2 cellular contexts compared by ENCODE assay signal in genomic region chr7:64706625-64707292, GRCh38.
TF ChIP-seq lines count a peak whose summit lies in the region.

No MANE protein-coding gene starts in this region.

TF ChIP-seq in HCT116, 20 proteins besides CTCF, POLR2A, EP300 and RAD21 (continued from another document):
- TF ChIP-seq ZFX (IDR thresholded peaks at IDR 0.05) (no peak), POLR2AphosphoS5 (IDR thresholded peaks at IDR 0.05; ENCODE audit: low read depth, low read length) (no peak), JUND (IDR thresholded peaks at IDR 0.05) (no peak), EGR1 (IDR thresholded peaks at IDR 0.05; ENCODE audit: low read depth) (no peak), ELF1 (IDR thresholded peaks at IDR 0.05; ENCODE audit: borderline replicate concordance, low read depth) (no peak), SIN3A (IDR thresholded peaks at IDR 0.05; ENCODE audit: low read depth) (no peak)
- TF ChIP-seq, protein P1, sequence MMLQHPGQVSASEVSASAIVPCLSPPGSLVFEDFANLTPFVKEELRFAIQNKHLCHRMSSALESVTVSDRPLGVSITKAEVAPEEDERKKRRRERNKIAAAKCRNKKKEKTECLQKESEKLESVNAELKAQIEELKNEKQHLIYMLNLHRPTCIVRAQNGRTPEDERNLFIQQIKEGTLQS (IDR thresholded peaks at IDR 0.05): no peak

TF ChIP-seq in K562, 482 proteins besides CTCF, POLR2A, EP300 and RAD21:
- TF ChIP-seq ZNF75A (CRISPR knock-in tag; IDR thresholded peaks at IDR 0.05) (0 out of 2 replicates have a peak, but pooled peaks have one; percentile 38), ZNF274 (IDR thresholded peaks at IDR 0.05; ENCODE audit: borderline replicate concordance, low read depth, low read length) (peak; percentile 89), CAMTA2 (CRISPR knock-in tag; conservative IDR thresholded peaks at IDR 0.05) (no peak)
